In genomic region chr9:95574176-95574575, GRCh38 we compare ENCODE assay signal across 14 cellular contexts. TPM values are rescaled to one million over a fixed set of nuclear protein-coding genes. Genes with fewer than 3 reads are reported as not detected.
DNase-seq lines count a peak whose midpoint lies in the region; ATAC-seq and TF ChIP-seq lines count a peak whose summit lies in the region.
"Had no signal": no experiment of that assay in that cellular context is flagged by ENCODE, and none has a peak within 500 bp of the region (broad histone marks: within the 10 kb centered on the region; RNA-seq: fewer than 3 reads in every experiment).

No MANE protein-coding gene starts in this region.

- H3K27ac ChIP-seq in coronary artery, result no peak overlapping the region
- H3K27ac ChIP-seq: C4-2B had no signal

- no peaks in the 10 kb centered on the region for H3K9me2 ChIP-seq in Loucy (replicated peaks; ENCODE audit: low read depth, low read length)

- no peaks in the 10 kb centered on the region for H3K9me3 ChIP-seq in Loucy (ENCODE audit: insufficient read depth, low read depth, low read length)

- no peaks in the 10 kb centered on the region for H3K27me3 ChIP-seq in Loucy (ENCODE audit: insufficient read depth, low read length, poor library complexity, severe bottlenecking)

- ATAC-seq in HG02973 (IDR thresholded peaks at IDR 0.05; ENCODE audit: unreplicated experiment) (no peak), GM21515 (IDR thresholded peaks at IDR 0.05; ENCODE audit: unreplicated experiment) (no peak)
- ATAC-seq: left ventricle myocardium superior, sciatic nerve, T-helper 17 cell had no signal

- H3K27me3 Mint-ChIP-seq in activated CD4-positive, alpha-beta memory T cell treated with anti-CD3 and anti-CD28 coated beads for 36 hours, result peaks cover 25% of the 10 kb centered on the region

- peaks cover 6% of the 10 kb centered on the region for H3K4me1 Mint-ChIP-seq in activated CD4-positive, alpha-beta memory T cell treated with anti-CD3 and anti-CD28 coated beads for 36 hours (ENCODE audit: low read depth)
- H3K4me1 Mint-ChIP-seq: T-helper 17 cell had no signal

- no peaks in the 10 kb centered on the region for H3F3A ChIP-seq in Loucy (ENCODE audit: low read depth)

- intact Hi-C loops in activated CD4-positive, alpha-beta memory T cell treated with anti-CD3 and anti-CD28 coated beads for 36 hours (cut with micrococcal nuclease), result no loop called here

- POLR2A ChIA-PET in activated CD4-positive, alpha-beta memory T cell treated with anti-CD3 and anti-CD28 coated beads for 36 hours (lab: Charles Lee), result no interaction called here

- H3K4me2 ChIP-seq in Loucy (ENCODE audit: low read depth, low read length, poor library complexity, severe bottlenecking), result no peak overlapping the region

- no peak overlapping the region for H3K9ac ChIP-seq in Loucy (ENCODE audit: low read depth, low read length, poor library complexity, severe bottlenecking)

- H2AFZ ChIP-seq in Loucy (ENCODE audit: low read length), result no peak overlapping the region

- no peaks in the 10 kb centered on the region for H3K36me3 Mint-ChIP-seq in activated CD4-positive, alpha-beta memory T cell treated with anti-CD3 and anti-CD28 coated beads for 36 hours

- CTCF ChIA-PET in activated CD4-positive, alpha-beta memory T cell treated with anti-CD3 and anti-CD28 coated beads for 36 hours (lab: Charles Lee), result no interaction called here

- H3K4me3 ChIP-seq in Loucy (ENCODE audit: low read length, poor library complexity, severe bottlenecking) (no peak overlapping the region), coronary artery (no peak overlapping the region)

- no peak overlapping the region for H3K4me3 Mint-ChIP-seq in activated CD4-positive, alpha-beta memory T cell treated with anti-CD3 and anti-CD28 coated beads for 36 hours
- H3K4me3 Mint-ChIP-seq: stimulated activated naive CD8-positive, alpha-beta T cell treated with anti-CD3 and anti-CD28 coated beads, Interleukin-15, Interleukin-2, amounts not matched to agents 100 ng/mL and 50 ng/mL, for 24 hours; T-helper 17 cell had no signal

- H3K4me1 ChIP-seq in Loucy (ENCODE audit: insufficient read depth, low read length, poor library complexity, severe bottlenecking), result peaks cover 16% of the 10 kb centered on the region

- H3K27ac Mint-ChIP-seq in activated CD4-positive, alpha-beta memory T cell treated with anti-CD3 and anti-CD28 coated beads for 36 hours, result no peak overlapping the region
- H3K27ac Mint-ChIP-seq: stimulated activated naive CD8-positive, alpha-beta T cell treated with anti-CD3 and anti-CD28 coated beads, Interleukin-15, Interleukin-2, amounts not matched to agents 100 ng/mL and 50 ng/mL, for 24 hours; T-helper 17 cell had no signal

- peak; percentile 27 for DNase-seq in stimulated activated CD4-positive, alpha-beta T cell treated with anti-CD3 and anti-CD28 coated beads, Interleukin-15, amount 100 ng/mL, for 24 hours
- no peak for DNase-seq in stimulated activated CD4-positive, alpha-beta T cell treated with anti-CD3 and anti-CD28 coated beads, Interleukin-4, amount 100 ng/mL, for 4 hours
- DNase-seq in activated CD4-positive, alpha-beta memory T cell treated with anti-CD3 and anti-CD28 coated beads for 36 hours, result peak; percentile 40
- DNase-seq in OCI-M2 (lab: John Stamatoyannopoulos, UW; ENCODE audit: unreplicated experiment) (no peak), coronary artery (ENCODE audit: low spot score) (no peak)
- DNase-seq: erythroblast, left ventricle myocardium superior, T-helper 17 cell had no signal

- no peaks in the 10 kb centered on the region for H3K9me3 Mint-ChIP-seq in activated CD4-positive, alpha-beta memory T cell treated with anti-CD3 and anti-CD28 coated beads for 36 hours
- H3K9me3 Mint-ChIP-seq: stimulated activated naive CD8-positive, alpha-beta T cell treated with anti-CD3 and anti-CD28 coated beads, Interleukin-15, Interleukin-2, amounts not matched to agents 100 ng/mL and 50 ng/mL, for 24 hours had no signal

- no peaks in the 10 kb centered on the region for H3K79me2 ChIP-seq in Loucy (ENCODE audit: insufficient read depth, low read length)

- H3K36me3 ChIP-seq in Loucy (ENCODE audit: insufficient read depth, low read length), result no peaks in the 10 kb centered on the region

- TF ChIP-seq CTCF in Loucy (conservative IDR thresholded peaks at IDR 0.05; ENCODE audit: low read length) (peak; percentile 57), coronary artery (IDR thresholded peaks at IDR 0.05) (no peak)

- no peaks in the 10 kb centered on the region for H4K20me1 ChIP-seq in Loucy (ENCODE audit: insufficient read depth, low read length, poor library complexity, severe bottlenecking)

RNA-seq across cellular contexts. Expression of gene PTCH1, which starts 57.4 kb away (rescaled TPM):
- total RNA-seq in activated CD4-positive, alpha-beta memory T cell treated with anti-CD3 and anti-CD28 coated beads for 36 hours, result 1 to 10 TPM; 3.9 to 6.3 TPM

Comparison
In these comparisons a context has a peak if more than half of its experiments do, and no peak if none do; other contexts are left out.
1. DNase-seq: peak in stimulated activated CD4-positive, alpha-beta T cell treated with anti-CD3 and anti-CD28 coated beads, Interleukin-15, amount 100 ng/mL, for 24 hours (single experiment) and activated CD4-positive, alpha-beta memory T cell treated with anti-CD3 and anti-CD28 coated beads for 36 hours (single experiment); none in stimulated activated CD4-positive, alpha-beta T cell treated with anti-CD3 and anti-CD28 coated beads, Interleukin-4, amount 100 ng/mL, for 4 hours (0 of 2), OCI-M2 (single experiment) and coronary artery (single experiment).